ENCODE assay signal across 28 cellular contexts in genomic region chr16:84477661-84478060, GRCh38.
"Had no signal": no experiment of that assay in that cellular context is flagged by ENCODE, and none has a peak within 500 bp of the region (broad histone marks: within the 10 kb centered on the region; RNA-seq: fewer than 3 reads in every experiment).

No MANE protein-coding gene starts in this region.

- H2AFZ ChIP-seq: neural progenitor cell had no signal

- H3K27me3 Mint-ChIP-seq: activated B cell treated with CpG ODN at 0.5 μM for 24 hours; activated CD8-positive, alpha-beta T cell treated with anti-CD3 and anti-CD28 coated beads for 36 hours; activated naive CD8-positive, alpha-beta T cell; effector memory CD8-positive, alpha-beta T cell; naive thymus-derived CD4-positive, alpha-beta T cell; stimulated activated naive B cell treated with anti-CD40 and anti-IgM and Interleukin-4, amounts not matched to agents 10 μg/mL and 1 μg/mL and 100 μg/mL, for 72 hours had no signal

- DNase-seq: activated B cell treated with CpG ODN at 0.5 μM for 24 hours; activated CD4-positive, alpha-beta T cell treated with anti-CD3 and anti-CD28 coated beads, Interleukin-2, amount 50 U/mL, for 1 hour; activated CD8-positive, alpha-beta T cell treated with anti-CD3 and anti-CD28 coated beads for 36 hours; activated naive CD4-positive, alpha-beta T cell; activated T-cell treated with anti-CD3 and anti-CD28 coated beads for 4 hours; activated T-cell treated with anti-CD3 and anti-CD28 coated beads, Interleukin-2, amount 50 U/mL, for 72 hours; anterior cingulate cortex; body of pancreas; cerebellar nuclear complex; colonic mucosa; effector memory CD8-positive, alpha-beta T cell; erythroblast; gastrocnemius medialis; glutamatergic neuron; midbrain; occipital lobe; sigmoid colon; small intestine; stimulated activated CD4-positive, alpha-beta T cell treated with anti-CD3 and anti-CD28 coated beads, Interleukin-15, amount 100 ng/mL, for 24 hours; stimulated activated CD4-positive, alpha-beta T cell treated with anti-CD3 and anti-CD28 coated beads, Interleukin-2, amount 100 ng/mL, for 24 hours; stimulated activated naive B cell treated with anti-CD40 and anti-IgM and Interleukin-4, amounts not matched to agents 10 μg/mL and 1 μg/mL and 100 μg/mL, for 72 hours; T-helper 1 cell; transverse colon had no signal

- H3K4me3 ChIP-seq: body of pancreas, colonic mucosa, dorsolateral prefrontal cortex, gastrocnemius medialis, neural progenitor cell, sigmoid colon, transverse colon had no signal

- H3K27ac ChIP-seq: body of pancreas, colonic mucosa, gastrocnemius medialis, neural progenitor cell, transverse colon had no signal

- H3K4me1 ChIP-seq: body of pancreas, colonic mucosa, gastrocnemius medialis, neural progenitor cell, transverse colon had no signal

- H3K27ac Mint-ChIP-seq: activated B cell treated with CpG ODN at 0.5 μM for 24 hours; activated CD8-positive, alpha-beta T cell treated with anti-CD3 and anti-CD28 coated beads for 36 hours; activated naive CD8-positive, alpha-beta T cell; activated T-cell treated with anti-CD3 and anti-CD28 coated beads, Interleukin-2, amount 50 U/mL, for 72 hours; effector memory CD8-positive, alpha-beta T cell; naive thymus-derived CD4-positive, alpha-beta T cell; neural progenitor cell; stimulated activated naive B cell treated with anti-CD40 and anti-IgM and Interleukin-4, amounts not matched to agents 10 μg/mL and 1 μg/mL and 100 μg/mL, for 72 hours; T-helper 2 cell treated with Interferon-gamma antibody and Interleukin-4, amounts not matched to agents 5 μg/mL and 100 μg/mL, for 36 hours had no signal

- H3K4me2 ChIP-seq: neural progenitor cell had no signal

- ATAC-seq: activated CD8-positive, alpha-beta T cell treated with anti-CD3 and anti-CD28 coated beads for 36 hours; activated T-cell treated with anti-CD3 and anti-CD28 coated beads, Interleukin-2, amount 50 U/mL, for 72 hours; body of pancreas; effector memory CD8-positive, alpha-beta T cell; gastrocnemius medialis; naive thymus-derived CD4-positive, alpha-beta T cell had no signal

- H3K9me3 ChIP-seq: body of pancreas, colonic mucosa, gastrocnemius medialis, sigmoid colon, transverse colon had no signal

- H3K27me3 ChIP-seq: body of pancreas, colonic mucosa, dorsolateral prefrontal cortex, gastrocnemius medialis, neural progenitor cell, sigmoid colon, transverse colon had no signal

- H3K9me3 Mint-ChIP-seq: effector memory CD8-positive, alpha-beta T cell had no signal

- H3K9ac ChIP-seq: neural progenitor cell had no signal

- H3K36me3 ChIP-seq: colonic mucosa, neural progenitor cell, transverse colon had no signal

- H3K4me3 Mint-ChIP-seq: activated B cell treated with CpG ODN at 0.5 μM for 24 hours; activated CD8-positive, alpha-beta T cell treated with anti-CD3 and anti-CD28 coated beads for 36 hours; activated naive CD8-positive, alpha-beta T cell; activated T-cell treated with anti-CD3 and anti-CD28 coated beads, Interleukin-2, amount 50 U/mL, for 72 hours; effector memory CD8-positive, alpha-beta T cell; naive thymus-derived CD4-positive, alpha-beta T cell; neural progenitor cell; stimulated activated naive B cell treated with anti-CD40 and anti-IgM and Interleukin-4, amounts not matched to agents 10 μg/mL and 1 μg/mL and 100 μg/mL, for 72 hours; T-helper 2 cell treated with Interferon-gamma antibody and Interleukin-4, amounts not matched to agents 5 μg/mL and 100 μg/mL, for 36 hours had no signal

- H3K4me1 Mint-ChIP-seq: activated B cell treated with CpG ODN at 0.5 μM for 24 hours had no signal
